ENCODE assay signal across 8 cellular contexts in genomic region chr1:201739492-201740085, GRCh38.
DNase-seq lines count a peak whose midpoint lies in the region; ATAC-seq and TF ChIP-seq lines count a peak whose summit lies in the region.

No MANE protein-coding gene starts in this region.

- no peaks in the 10 kb centered on the region for H3K27me3 ChIP-seq in muscle layer of colon (ENCODE audit: control insufficient read depth in 1 of 2, insufficient read depth in 2 of 2, low read length in 2 of 2)

- peak overlapping the region; percentile 52 for H3K9ac ChIP-seq in muscle layer of colon (ENCODE audit: low read length)

- no peak for TF ChIP-seq CTCF in GM12865 (IDR thresholded peaks at IDR 0.05; ENCODE audit: insufficient read depth, low read depth, low read length, missing control alignments)
- no peak for TF ChIP-seq CTCF in epithelial cell of proximal tubule (conservative IDR thresholded peaks at IDR 0.05; ENCODE audit: low read depth, low read length)

- no peaks in the 10 kb centered on the region for H3K36me3 ChIP-seq in muscle layer of colon (ENCODE audit: insufficient read depth, low read length)

- no peak for ATAC-seq in GM21825 (IDR thresholded peaks at IDR 0.05; ENCODE audit: unreplicated experiment)

- no peaks in the 10 kb centered on the region for H3K9me3 ChIP-seq in muscle layer of colon (ENCODE audit: low read length)

- H3K27ac ChIP-seq in muscle layer of colon (ENCODE audit: low read depth, low read length), result peak overlapping the region; percentile 39

- H3K4me1 ChIP-seq in muscle layer of colon (ENCODE audit: insufficient read depth, low read length), result peaks cover 71% of the 10 kb centered on the region

- H3K4me3 ChIP-seq in GM12865 (ENCODE audit: low read depth, low read length) (no peak overlapping the region; the same call in 1 of the 2 replicates), epithelial cell of proximal tubule (ENCODE audit: low read depth, low read length) (peak overlapping the region; percentile 90), muscle layer of colon (ENCODE audit: low read depth in 1 of 2, low read length in 2 of 2) (peak overlapping the region; percentile 47 to 58)

- DNase-seq in GM12865 (ENCODE audit: low read depth) (peak; percentile 29), NCI-H226 (peak; percentile 63), activated T-cell treated with anti-CD3 and anti-CD28 coated beads for 4 hours (peak; percentile 35), epithelial cell of proximal tubule (ENCODE audit: low read depth) (no peak), COLO829 (ENCODE audit: low spot score) (no peak)
- peak; percentile 22 for DNase-seq in stimulated activated CD8-positive, alpha-beta memory T cell treated with anti-CD3 and anti-CD28 coated beads, Interleukin-7, amount 100 ng/mL, for 24 hours (ENCODE audit: low read depth)

Comparison
In these comparisons a context has a peak if more than half of its experiments do, and no peak if none do; other contexts are left out.
1. DNase-seq: peak in GM12865 (single experiment), NCI-H226 (single experiment), activated T-cell treated with anti-CD3 and anti-CD28 coated beads for 4 hours (single experiment) and stimulated activated CD8-positive, alpha-beta memory T cell treated with anti-CD3 and anti-CD28 coated beads, Interleukin-7, amount 100 ng/mL, for 24 hours (single experiment); none in epithelial cell of proximal tubule (single experiment) and COLO829 (single experiment).